1 cellular context compared by ENCODE assay signal in genomic region chr10:22711373-22711772, GRCh38.
TF ChIP-seq lines count a peak whose summit lies in the region.

No MANE protein-coding gene starts in this region.

TF ChIP-seq in HCT116, 20 proteins besides CTCF, POLR2A, EP300 and RAD21 (continued from another document):
- no peak for TF ChIP-seq SRF (IDR thresholded peaks at IDR 0.05; ENCODE audit: low read depth)
- TF ChIP-seq ZBTB33 (IDR thresholded peaks at IDR 0.05; ENCODE audit: extremely low read depth, insufficient replicate concordance, low read length), result no peak
- no peak for TF ChIP-seq MAX (IDR thresholded peaks at IDR 0.05)
- no peak for TF ChIP-seq JUND (IDR thresholded peaks at IDR 0.05)
- TF ChIP-seq TCF7L2 (IDR thresholded peaks at IDR 0.05; ENCODE audit: borderline replicate concordance, extremely low read depth, insufficient read depth, insufficient read length), result no peak
